Comparison of ENCODE assay signal across 20 cellular contexts in the genomic region with DNA sequence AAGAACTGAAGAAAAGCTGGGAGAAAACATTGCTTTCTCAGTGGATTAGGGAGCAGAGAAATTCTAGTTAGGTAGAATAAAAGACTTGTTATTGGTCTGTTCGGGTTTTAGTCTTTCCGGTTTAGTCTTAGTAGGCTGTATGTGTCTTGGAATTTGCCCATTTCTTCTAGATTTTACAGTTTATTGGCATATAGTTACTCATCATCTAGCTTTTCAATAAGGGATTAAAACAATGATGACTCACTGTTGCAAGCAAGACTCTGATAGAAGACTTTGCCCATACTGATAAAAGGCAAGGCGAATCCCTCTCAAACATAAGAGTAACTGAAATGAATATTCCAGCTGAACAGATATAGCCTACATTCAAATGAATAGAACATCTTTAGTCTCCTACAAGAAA.
A peak's percentile ranks its signal among the peaks of the same experiment; 100 is the strongest.
DNase-seq lines count a peak whose midpoint lies in the region; ATAC-seq, FAIRE-seq and TF ChIP-seq lines count a peak whose summit lies in the region.
"Had no signal": no experiment of that assay in that cellular context is flagged by ENCODE, and none has a peak within 500 bp of the region (broad histone marks: within the 10 kb centered on the region; RNA-seq: fewer than 3 reads in every experiment).

No MANE protein-coding gene starts in this region.

- no peak overlapping the region for H2AFZ ChIP-seq in K562 (ENCODE audit: low read depth, low read length)
- H2AFZ ChIP-seq: PC-9 had no signal

- peak; percentile 67 for DNase-seq in HCEC 1CT
- no peak for DNase-seq in K562 (ENCODE audit: extremely low read depth in 1 of 4, low spot score in 3 of 4)
- peak; percentile 44 for DNase-seq in foreskin melanocyte
- DNase-seq in stromal cell of bone marrow (ENCODE audit: low read depth): peak; percentile 5
- DNase-seq in MV-4-11 (lab: John Stamatoyannopoulos, UW): no peak
- DNase-seq in SKM-1 (lab: John Stamatoyannopoulos, UW; ENCODE audit: unreplicated experiment): no peak
- DNase-seq in ecto neural progenitor cell (ENCODE audit: low spot score): no peak
- DNase-seq: Calu3; CD4-positive, alpha-beta T cell; DMS79 treated with DMSO at 0.1 percent for 48 hours; NCI-H1436 treated with DMSO at 0.1 percent for 48 hours; NCI-H2081; NCI-H510A; NCI-H774; PC-9; SJCRH30 had no signal

- H3K4me1 ChIP-seq in K562 (replicated peaks in 1 of 2; ENCODE audit: control insufficient read depth in 2 of 2, insufficient read depth in 2 of 2, low read length in 2 of 2): peaks cover 0 to 10% of the 10 kb centered on the region in 2 experiments; a peak in 3 of 5 replicates
- H3K4me1 ChIP-seq: SJCRH30 had no signal

- no peaks in the 10 kb centered on the region for H3K9me3 ChIP-seq in K562 (replicated peaks; ENCODE audit: control insufficient read depth, insufficient read depth, low read depth, low read length)

- no TSS peak for BruUV-seq in K562 (replicated peaks; lab: Mats Ljungman, UMichigan)

- intact Hi-C loops in K562 (cut with micrococcal nuclease): no loop called here

- H3K27ac ChIP-seq in K562 (ENCODE audit: extremely low read depth, low read depth, low read length): no peak overlapping the region
- H3K27ac ChIP-seq: PC-9, SJCRH30 had no signal

- FAIRE-seq in K562 (lab: Jason Lieb, UNC): no peak
- FAIRE-seq: G401.6, H1, HTR-8/SVneo had no signal

- no peak for TF ChIP-seq CTCF in K562 (IDR thresholded peaks at IDR 0.05 in 2 of 3, conservative IDR thresholded peaks at IDR 0.05 in 1 of 3; ENCODE audit: insufficient read depth in 2 of 3, low read depth in 1 of 3, low read length in 3 of 3)

- no peaks in the 10 kb centered on the region for H3K79me2 ChIP-seq in K562 (ENCODE audit: control insufficient read depth, insufficient read depth, low read length)

- no peak for TF ChIP-seq RAD21 in K562 (CRISPR knock-in tag; conservative IDR thresholded peaks at IDR 0.05 in 1 of 2, IDR thresholded peaks at IDR 0.05 in 1 of 2)

- no peaks in the 10 kb centered on the region for H3K36me3 ChIP-seq in K562 (ENCODE audit: control insufficient read depth, insufficient read depth, low read length)
- H3K36me3 ChIP-seq: SJCRH30 had no signal

- TF ChIP-seq POLR2A in K562 (conservative IDR thresholded peaks at IDR 0.05): no peak

- no peak overlapping the region for H3K9ac ChIP-seq in K562 (ENCODE audit: insufficient read depth in 1 of 2, low read depth in 2 of 2, low read length in 2 of 2)

- H3K9me1 ChIP-seq in K562 (ENCODE audit: control insufficient read depth, insufficient read depth, low read length): no peaks in the 10 kb centered on the region

- H3K4me2 ChIP-seq in K562 (ENCODE audit: insufficient read depth, low read length): no peak overlapping the region
- H3K4me2 ChIP-seq: PC-9 had no signal

- no peak overlapping the region for H3K4me3 ChIP-seq in K562
- H3K4me3 ChIP-seq: PC-9, SJCRH30 had no signal

- H4K20me1 ChIP-seq in K562 (replicated peaks; ENCODE audit: control insufficient read depth, insufficient read depth, low read length): no peaks in the 10 kb centered on the region

- ATAC-seq in K562 (no peak), GM18907 (IDR thresholded peaks at IDR 0.05; ENCODE audit: unreplicated experiment) (no peak)

- TF ChIP-seq EP300 in K562 (IDR thresholded peaks at IDR 0.05; ENCODE audit: low read length): no peak

- 25% methylated on average over 3 of the region's 3 CpGs for whole genome bisulfite sequencing in K562 (ENCODE audit: insufficient coverage, low coverage, missing lambda C conversion rate)

- CTCF ChIA-PET in K562 (lab: Yijun Ruan, JAX; ENCODE audit: low intra/inter-chr PET ratio): no interaction called here

- POLR2A ChIA-PET in K562 (lab: Yijun Ruan, JAX): interaction anchor here (0.6 to 0.9 kb wide), 3 partner anchors 9 to 287 kb away, joined by 3 to 4 read pairs (median 4); no protein-coding TSS in a partner anchor

- no peaks in the 10 kb centered on the region for H3K27me3 ChIP-seq in K562 (ENCODE audit: control insufficient read depth in 2 of 2, insufficient read depth in 2 of 2, low read length in 2 of 2)
- H3K27me3 ChIP-seq: SJCRH30 had no signal

- in situ Hi-C loops in K562 (cut with MboI): no loop called here

TF ChIP-seq in K562, 482 proteins besides CTCF, POLR2A, EP300 and RAD21:
- TF ChIP-seq, protein P1, sequence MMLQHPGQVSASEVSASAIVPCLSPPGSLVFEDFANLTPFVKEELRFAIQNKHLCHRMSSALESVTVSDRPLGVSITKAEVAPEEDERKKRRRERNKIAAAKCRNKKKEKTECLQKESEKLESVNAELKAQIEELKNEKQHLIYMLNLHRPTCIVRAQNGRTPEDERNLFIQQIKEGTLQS (IDR thresholded peaks at IDR 0.05): peak; percentile 64
- TF ChIP-seq, protein P1 (CRISPR knock-in tag; conservative IDR thresholded peaks at IDR 0.05): no peak
- no peak for TF ChIP-seq SIRT6 (IDR thresholded peaks at IDR 0.05; ENCODE audit: low read depth, low read length)
- peak; percentile 71 for TF ChIP-seq FOSL1 (tag; conservative IDR thresholded peaks at IDR 0.05)
- TF ChIP-seq NFE2 (IDR thresholded peaks at IDR 0.05; ENCODE audit: low read depth): peak; percentile 19; the same call in 1 of the 2 replicates
- TF ChIP-seq JUND (IDR thresholded peaks at IDR 0.05; ENCODE audit: borderline replicate concordance, low read depth, low read length): peak; percentile 69
- TF ChIP-seq JUND (tag; IDR thresholded peaks at IDR 0.05; ENCODE audit: borderline replicate concordance, low read depth, low read length): peak; percentile 54; the same call in 2 of the 3 replicates

Comparison
In these comparisons a context has a peak if more than half of its experiments do, and no peak if none do; other contexts are left out.
1. DNase-seq: peak in HCEC 1CT (single experiment), foreskin melanocyte (single experiment) and stromal cell of bone marrow (single experiment); none in K562 (0 of 4), MV-4-11 (single experiment), SKM-1 (single experiment) and ecto neural progenitor cell (single experiment).